Comparison of ENCODE assay signal across 8 cellular contexts in the genomic region with DNA sequence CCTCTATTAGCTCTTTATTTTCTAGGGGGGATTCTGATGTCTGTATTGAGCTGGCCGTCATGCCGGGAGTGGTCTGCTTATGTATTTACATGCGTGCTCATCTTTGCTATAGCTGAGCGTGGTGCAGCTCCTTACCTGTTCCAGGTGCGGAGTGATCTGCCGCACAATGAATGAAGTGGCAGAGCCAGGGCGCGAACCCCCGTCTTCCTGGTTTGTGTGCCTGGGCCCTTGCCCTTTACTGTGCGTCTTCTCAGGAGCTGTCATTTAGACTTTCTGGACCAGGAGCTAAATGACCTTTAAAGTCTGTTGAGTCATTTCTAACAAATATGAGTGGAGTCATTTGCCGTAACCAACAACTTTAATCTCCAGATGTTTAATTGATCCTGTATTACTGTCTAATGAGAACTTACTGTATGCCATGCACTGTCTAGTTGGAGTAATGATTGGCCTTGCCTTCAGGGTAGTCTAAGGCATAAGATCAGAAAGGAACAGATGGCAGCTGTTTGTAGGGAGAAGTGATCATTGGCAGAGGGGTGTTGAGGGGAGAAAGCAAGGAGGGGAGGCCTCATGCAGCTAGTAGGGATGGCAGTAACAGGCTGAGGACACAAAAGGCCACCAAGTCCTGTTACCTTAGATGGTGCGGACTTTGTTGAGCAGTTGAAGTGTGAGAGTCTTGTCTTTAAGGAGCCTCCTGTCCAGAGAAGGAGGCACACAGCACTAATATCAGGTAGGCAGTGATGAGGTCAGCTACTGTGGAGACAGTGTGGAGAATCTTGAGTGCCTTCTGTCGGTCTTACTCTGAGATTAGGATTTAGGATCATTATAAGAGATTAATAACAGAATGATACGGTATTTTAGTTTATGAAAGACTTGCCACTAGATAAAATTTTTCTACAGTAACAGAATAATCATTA. TPM values are rescaled to one million over a fixed set of nuclear protein-coding genes. Genes with fewer than 3 reads are reported as not detected.
DNase-seq lines count a peak whose midpoint lies in the region; ATAC-seq, FAIRE-seq and TF ChIP-seq lines count a peak whose summit lies in the region.
"Had no signal": no experiment of that assay in that cellular context is flagged by ENCODE, and none has a peak within 500 bp of the region (broad histone marks: within the 10 kb centered on the region; RNA-seq: fewer than 3 reads in every experiment).

No MANE protein-coding gene starts in this region.

- H3K4me1 ChIP-seq in IMR-90 (ENCODE audit: control insufficient read depth, insufficient read depth, low read length) (peaks cover 21% of the 10 kb centered on the region), GM12878 (ENCODE audit: control insufficient read depth, insufficient read depth, low read length) (peaks cover 54% of the 10 kb centered on the region), neutrophil (ENCODE audit: control insufficient read depth in 1 of 2, insufficient read depth in 1 of 2, low read depth in 1 of 2, low read length in 1 of 2) (peaks cover 55 to 58% of the 10 kb centered on the region in 2 experiments)

- H3K4ac ChIP-seq in IMR-90 (ENCODE audit: low read depth, low read length) = no peak overlapping the region

- no peak for FAIRE-seq in GM12878 (lab: Jason Lieb, UNC)
- FAIRE-seq: bronchial epithelial cell had no signal

- H3K36me3 ChIP-seq in IMR-90 (ENCODE audit: control insufficient read depth, insufficient read depth, low read length) (peaks cover 5% of the 10 kb centered on the region; the same call in 1 of the 2 replicates), GM12878 (ENCODE audit: control insufficient read depth in 2 of 2, insufficient read depth in 2 of 2, low read length in 1 of 2) (peaks cover 5 to 11% of the 10 kb centered on the region in 2 experiments; a peak in 3 of 4 replicates), neutrophil (no peaks in the 10 kb centered on the region)

- TF ChIP-seq EP300 in GM12878 (IDR thresholded peaks at IDR 0.05; ENCODE audit: borderline replicate concordance in 1 of 2, control insufficient read depth in 1 of 2, low read depth in 2 of 2, low read length in 2 of 2) = no peak

- peak; percentile 51 for DNase-seq in D341Med (ENCODE audit: low spot score)
- no peak for DNase-seq in IMR-90
- DNase-seq in GM12878 (ENCODE audit: low read depth, low spot score) = no peak
- no peak for DNase-seq in DMS153 treated with DMSO at 0.1 percent for 48 hours (lab: John Stamatoyannopoulos, UW; ENCODE audit: unreplicated experiment)
- DNase-seq in activated effector memory CD4-positive, alpha-beta T cell treated with anti-CD3 and anti-CD28 coated beads, Interleukin-2, amount 50 U/mL, for 16 hours = no peak

- H3K9me3 ChIP-seq in IMR-90 (ENCODE audit: control insufficient read depth, insufficient read depth, low read length) (no peaks in the 10 kb centered on the region), GM12878 (replicated peaks; ENCODE audit: control insufficient read depth, insufficient read depth, low read length) (no peaks in the 10 kb centered on the region), neutrophil (no peaks in the 10 kb centered on the region)

- peak overlapping the region; percentile 7; the same call in 1 of the 2 replicates for H3K27ac ChIP-seq in IMR-90 (ENCODE audit: insufficient read depth, low read length)
- H3K27ac ChIP-seq in GM12878 (ENCODE audit: control insufficient read depth, insufficient read depth) = no peak overlapping the region
- H3K27ac ChIP-seq in neutrophil = peak overlapping the region; percentile 85

- peak overlapping the region; percentile 45; the same call in 1 of the 3 replicates for H2BK15ac ChIP-seq in IMR-90 (ENCODE audit: low read depth, low read length)

- dilution Hi-C loops in IMR-90 (cut with HindIII; ENCODE audit: low sequenced_read_pairs, unreplicated experiment) = no loop called here

- H3K79me1 ChIP-seq in IMR-90 (ENCODE audit: low read depth in 1 of 2, low read length in 2 of 2) = peaks cover 41 to 95% of the 10 kb centered on the region in 2 experiments

- no peak overlapping the region for H2BK5ac ChIP-seq in IMR-90 (ENCODE audit: low read depth, low read length, poor library complexity, severe bottlenecking)

- 0 out of 2 replicates have a peak overlapping the region, but pooled peaks have one; percentile 8 for H3K9ac ChIP-seq in IMR-90 (ENCODE audit: low read depth, low read length)
- H3K9ac ChIP-seq in GM12878 (ENCODE audit: control insufficient read depth, insufficient read depth, low read length) = no peak overlapping the region

- H2BK120ac ChIP-seq in IMR-90 (ENCODE audit: low read depth, low read length) = no peak overlapping the region

- no peak overlapping the region for H3K23ac ChIP-seq in IMR-90 (ENCODE audit: low read depth, low read length)

- BruUV-seq in IMR-90 (replicated peaks; lab: Mats Ljungman, UMichigan) = no TSS peak
- no TSS peak for BruUV-seq in GM12878 (replicated peaks; lab: Mats Ljungman, UMichigan)

- no peak overlapping the region for H2AK9ac ChIP-seq in IMR-90 (replicated peaks; ENCODE audit: low read depth, low read length, poor library complexity)

- H3K4me3 ChIP-seq in IMR-90 (ENCODE audit: insufficient read depth, low read depth, low read length) (no peak overlapping the region), GM12878 (no peak overlapping the region), neutrophil (ENCODE audit: low read depth in 1 of 2, low read length in 1 of 2) (no peak overlapping the region)

- in situ Hi-C loops in IMR-90 (cut with MboI; ENCODE audit: low sequenced_read_pairs) = no loop called here
- in situ Hi-C loops in GM12878 (cut with MboI) = loop anchor here (5.0 kb wide), 1 partner anchor 219 kb away; no protein-coding TSS in a partner anchor

- TF ChIP-seq CTCF in IMR-90 (conservative IDR thresholded peaks at IDR 0.05; ENCODE audit: low read depth, low read length) (no peak), GM12878 (IDR thresholded peaks at IDR 0.05 in 2 of 3, conservative IDR thresholded peaks at IDR 0.05 in 1 of 3; ENCODE audit: control insufficient read depth in 2 of 3, extremely low read depth in 1 of 3, insufficient read depth in 1 of 3, low read depth in 3 of 3, low read length in 3 of 3) (no peak), neutrophil (IDR thresholded peaks at IDR 0.05) (no peak)

- ATAC-seq in IMR-90 (ENCODE audit: low read depth) (no peak; the same call in 1 of the 2 replicates), GM12878 (peak; percentile 38), GM19351 (IDR thresholded peaks at IDR 0.05; ENCODE audit: unreplicated experiment) (no peak)

- no peak overlapping the region for H2BK20ac ChIP-seq in IMR-90 (ENCODE audit: low read depth, low read length)

- no peak overlapping the region for H3K14ac ChIP-seq in IMR-90 (replicated peaks; ENCODE audit: low read depth, low read length)

- H3K18ac ChIP-seq in IMR-90 (ENCODE audit: low read depth, low read length) = peak overlapping the region; percentile 15; the same call in 1 of the 2 replicates

- H2AFZ ChIP-seq in IMR-90 (replicated peaks; ENCODE audit: low read length, poor library complexity) = no peak overlapping the region
- no peak overlapping the region for H2AFZ ChIP-seq in GM12878 (ENCODE audit: control insufficient read depth, low read depth, low read length)

- intact Hi-C loops in IMR-90 (cut with micrococcal nuclease) = loop anchor here (1.0 to 10.0 kb wide), 3 partner anchors 199 to 331 kb away; no protein-coding TSS in a partner anchor
- intact Hi-C loops in GM12878 (cut with micrococcal nuclease; ENCODE audit: unreplicated experiment) = loop anchor here (1.0 to 10.0 kb wide), 3 partner anchors 141 to 217 kb away; no protein-coding TSS in a partner anchor

- H3K4me2 ChIP-seq in IMR-90 (ENCODE audit: low read depth, low read length) = no peak overlapping the region
- peak overlapping the region; percentile 88 for H3K4me2 ChIP-seq in GM12878 (ENCODE audit: control insufficient read depth, insufficient read depth)

- H3K27me3 ChIP-seq in IMR-90 (ENCODE audit: control insufficient read depth, insufficient read depth, low read length) (no peaks in the 10 kb centered on the region), GM12878 (replicated peaks in 1 of 2; ENCODE audit: control insufficient read depth in 2 of 2, insufficient read depth in 2 of 2, low read length in 1 of 2) (no peaks in the 10 kb centered on the region), neutrophil (no peaks in the 10 kb centered on the region)

- TF ChIP-seq RAD21 in IMR-90 (IDR thresholded peaks at IDR 0.05; ENCODE audit: low read length) (no peak), GM12878 (IDR thresholded peaks at IDR 0.05; ENCODE audit: insufficient read depth, low read depth, low read length) (no peak)

- TF ChIP-seq POLR2A in IMR-90 (IDR thresholded peaks at IDR 0.05; ENCODE audit: low read depth, low read length) (no peak), GM12878 (IDR thresholded peaks at IDR 0.05; ENCODE audit: low read depth, low read length) (no peak)

- H4K91ac ChIP-seq in IMR-90 (ENCODE audit: insufficient read depth, low read depth, low read length) = 0 out of 2 replicates have a peak overlapping the region, but pooled peaks have one; percentile 19

- RAD21 ChIA-PET in GM12878 (lab: Charles Lee; ENCODE audit: unreplicated experiment) = interaction anchor here (0.6 to 8.1 kb wide), 14 partner anchors 13 to 359 kb away, joined by 3 to 84 read pairs (median 4); partner anchors contain the start of gene CIBAR2

- 98% methylated on average over 8 of the region's 14 CpGs; no CpG with 5 or more reads in 1 of the 2 experiments for WGBS in IMR-90 (ENCODE audit: extremely low coverage in 2 of 2, insufficient read length in 1 of 2), 2 experiments
- WGBS in GM12878 (ENCODE audit: insufficient coverage, insufficient replicate concordance, low lambda C conversion rate, missing lambda C conversion rate) = 83% methylated on average over 14 of the region's 14 CpGs

- H2AK5ac ChIP-seq in IMR-90 (ENCODE audit: low read depth, low read length) = peak overlapping the region; percentile 31; the same call in 1 of the 2 replicates

- H3K56ac ChIP-seq in IMR-90 (ENCODE audit: extremely low read depth, insufficient read depth, low read length) = no peak overlapping the region

- POLR2A ChIA-PET in IMR-90 (lab: Charles Lee; ENCODE audit: unreplicated experiment) = interaction anchor here (0.5 kb wide), 1 partner anchor 219 kb away, joined by 4 read pairs; no protein-coding TSS in a partner anchor
- POLR2A ChIA-PET in GM12878 (lab: Charles Lee) = interaction anchor here (0.9 to 1.7 kb wide), 6 partner anchors 15 to 273 kb away, joined by 3 to 5 read pairs (median 3); no protein-coding TSS in a partner anchor

- peaks cover 22% of the 10 kb centered on the region for H3K9me1 ChIP-seq in IMR-90 (ENCODE audit: insufficient read depth, low read length)

- H4K20me1 ChIP-seq in IMR-90 (ENCODE audit: insufficient read depth, low read length) (peaks cover 57% of the 10 kb centered on the region), GM12878 (ENCODE audit: control insufficient read depth, insufficient read depth) (peaks cover 4% of the 10 kb centered on the region; the same call in 1 of the 2 replicates)

- peaks cover 75% of the 10 kb centered on the region for H3K79me2 ChIP-seq in GM12878 (ENCODE audit: control insufficient read depth, insufficient read depth, low read length)

- H4K8ac ChIP-seq in IMR-90 (ENCODE audit: low read depth in 2 of 2, low read length in 2 of 2) = peak overlapping the region in 1 of 2 experiments; percentile 12; a peak in 2 of 4 replicates

- H4K5ac ChIP-seq in IMR-90 (ENCODE audit: low read depth, low read length) = no peak overlapping the region

- CTCF ChIA-PET in IMR-90 (lab: Yijun Ruan, JAX) = interaction anchor here (0.6 to 2.7 kb wide), 14 partner anchors 14 to 218 kb away, joined by 3 to 25 read pairs (median 4); no protein-coding TSS in a partner anchor
- CTCF ChIA-PET in GM12878 (lab: Yijun Ruan, JAX) = interaction anchor here (0.7 to 12.5 kb wide), 41 partner anchors 9 to 605 kb away, joined by 3 to 239 read pairs (median 4); partner anchors contain the start of gene MEAK7

- SMC1A ChIA-PET in GM12878 (lab: Charles Lee; ENCODE audit: uncharacterized antibody, unreplicated experiment) = interaction anchor here (0.8 to 11.2 kb wide), 31 partner anchors 9 to 257 kb away, joined by 3 to 142 read pairs (median 5); no protein-coding TSS in a partner anchor

RNA-seq across cellular contexts. Expression of gene USP10, which starts 53.9 kb away (rescaled TPM):
- 54.3 and 61.9 TPM in 2 replicates for total RNA-seq in IMR-90 (2012; rRNA removed)
- 79.0 and 85.5 TPM in 2 replicates for polyA plus RNA-seq in IMR-90 (2012; rRNA removed)
- polyA plus RNA-seq in IMR-90 (2012; cell fraction: cytosol; rRNA removed) = 33.5 and 44.0 TPM in 2 replicates
- polyA plus RNA-seq in IMR-90 (2012; cell fraction: nucleus; rRNA removed; ENCODE audit: low replicate concordance) = 67.7 and 84.6 TPM in 2 replicates
- total RNA-seq in GM12878 (2013; cell fraction: nucleolus; rRNA removed) = 199 and 215 TPM in 2 replicates
- 70.7 and 77.3 TPM in 2 replicates for total RNA-seq in GM12878 (2014; rRNA removed)
- total RNA-seq in GM12878 (2014; rRNA removed; fragmentation: Illumina TruSeq; extraction: Trizol) = 80.8 and 85.2 TPM in 2 replicates
- total RNA-seq in GM12878 (2021) = 119 and 122 TPM in 2 replicates
- polyA plus RNA-seq in GM12878 (2011; ENCODE audit: low read depth) = 47.5 TPM
- polyA plus RNA-seq in GM12878 (2011; rRNA removed) = 74.7 and 125 TPM in 2 replicates
- polyA plus RNA-seq in GM12878 (2011; cell fraction: cytosol; rRNA removed) = 121 and 122 TPM in 2 replicates
- polyA plus RNA-seq in GM12878 (2011; cell fraction: nucleus; rRNA removed) = 109 and 126 TPM in 2 replicates
- 67.1 and 71.5 TPM in 2 replicates for polyA plus RNA-seq in GM12878 (2012)
- 133 and 198 TPM in 2 replicates for polyA plus RNA-seq in GM12878 (2014; fragmentation: Illumina TruSeq; extraction: Trizol)
- polyA plus RNA-seq in GM12878 (2014; fragmentation: Nextera tagmentation; extraction: Ambion mirVana) = 10 to 100 TPM; 46.1 to 47.7 TPM
- polyA plus RNA-seq in GM12878 (2014; rRNA removed) = 87.5 and 87.9 TPM in 2 replicates
- polyA plus RNA-seq in GM12878 (2016; fragmentation: Nextera tagmentation; extraction: Ambion mirVana) = 100 to 1,000 TPM; 143 to 160 TPM
- 227 and 233 TPM in 2 replicates for polyA minus RNA-seq in GM12878 (2011; rRNA and poly(A)+ RNA removed)
- 47.4 and 71.6 TPM in 2 replicates for polyA minus RNA-seq in GM12878 (2011; cell fraction: cytosol; rRNA and poly(A)+ RNA removed)
- polyA minus RNA-seq in GM12878 (2011; cell fraction: nucleus; rRNA and poly(A)+ RNA removed) = 39.7 and 77.1 TPM in 2 replicates
